ENCODE assay signal across 8 cellular contexts in the genomic region with DNA sequence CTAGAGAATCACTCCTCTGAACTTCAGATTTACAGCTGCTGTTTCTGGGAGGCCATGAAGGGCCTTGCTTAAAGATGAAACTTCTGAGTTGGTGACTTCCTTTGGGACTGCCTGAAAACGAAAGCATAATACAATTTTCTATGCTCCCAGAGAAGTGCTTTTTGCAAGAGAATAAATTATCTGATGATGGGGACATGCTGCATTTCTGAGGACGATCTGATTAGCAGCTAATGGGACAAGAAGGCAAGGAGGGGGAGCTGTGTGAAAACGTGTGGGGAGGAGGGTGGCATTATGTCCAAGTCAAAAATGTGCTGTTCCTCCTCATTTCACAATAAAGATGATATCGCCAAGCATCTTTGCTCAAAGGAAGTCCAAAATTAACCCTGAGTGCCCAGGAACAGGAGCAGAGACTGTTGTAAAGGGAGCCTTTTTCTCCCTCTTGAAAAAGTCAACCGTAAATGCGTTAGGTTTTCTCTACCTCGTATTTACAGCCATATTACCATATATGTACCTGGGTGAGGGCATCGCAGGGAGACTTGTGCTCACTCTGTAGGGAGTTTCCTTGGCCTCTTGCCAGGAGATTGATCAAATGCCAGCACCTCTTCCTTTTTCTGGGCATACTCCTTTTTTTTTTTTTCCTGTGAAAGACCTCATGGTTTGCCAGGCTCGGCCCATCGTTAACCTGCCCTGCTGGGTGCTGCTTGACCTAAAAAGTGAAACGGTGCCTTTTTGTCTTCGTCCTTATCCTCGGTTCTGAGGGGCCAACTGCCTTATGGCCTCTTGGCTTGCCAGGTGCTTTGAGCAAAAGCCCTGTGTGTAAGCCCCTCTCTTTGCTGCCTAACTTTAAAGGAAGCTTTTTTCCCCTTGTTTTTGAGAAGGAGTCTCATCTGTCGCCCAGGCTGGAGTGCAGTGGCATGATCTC. TPM values are rescaled to one million over a fixed set of nuclear protein-coding genes. Genes with fewer than 3 reads are reported as not detected.
DNase-seq lines count a peak whose midpoint lies in the region; ATAC-seq and TF ChIP-seq lines count a peak whose summit lies in the region.

No MANE protein-coding gene starts in this region.

- peak; percentile 66 for ATAC-seq in activated CD8-positive, alpha-beta T cell treated with anti-CD3 and anti-CD28 coated beads for 36 hours
- peak; percentile 38 to 65 for ATAC-seq in left cardiac atrium
- no peak for ATAC-seq in GM21447 (IDR thresholded peaks at IDR 0.05; ENCODE audit: unreplicated experiment)

- H3K27me3 ChIP-seq in BLaER1 (no peaks in the 10 kb centered on the region), testis (no peaks in the 10 kb centered on the region)

- no peaks in the 10 kb centered on the region for H3K27me3 Mint-ChIP-seq in activated CD8-positive, alpha-beta T cell treated with anti-CD3 and anti-CD28 coated beads for 36 hours

- H3K4me3 Mint-ChIP-seq in activated CD8-positive, alpha-beta T cell treated with anti-CD3 and anti-CD28 coated beads for 36 hours = peak overlapping the region; percentile 77

- H3K9me3 ChIP-seq in BLaER1 (no peaks in the 10 kb centered on the region), testis (no peaks in the 10 kb centered on the region)

- peaks cover 29% of the 10 kb centered on the region for H3K36me3 Mint-ChIP-seq in activated CD8-positive, alpha-beta T cell treated with anti-CD3 and anti-CD28 coated beads for 36 hours (ENCODE audit: low read depth)

- TF ChIP-seq POLR2A in testis (IDR thresholded peaks at IDR 0.05) = no peak

- peak overlapping the region; percentile 58 for H3K9ac ChIP-seq in BLaER1

- intact Hi-C loops in activated CD8-positive, alpha-beta T cell treated with anti-CD3 and anti-CD28 coated beads for 36 hours (cut with micrococcal nuclease) = no loop called here
- intact Hi-C loops in left cardiac atrium (cut with DNase I) = no loop called here
- intact Hi-C loops in testis (cut with DNase I; ENCODE audit: low total_unique reads) = no loop called here

- H3K4me3 ChIP-seq in BLaER1 (peak overlapping the region; percentile 46), testis (no peak overlapping the region)

- H3K4me2 ChIP-seq in BLaER1 = peak overlapping the region; percentile 74

- no peaks in the 10 kb centered on the region for H3K9me3 Mint-ChIP-seq in activated CD8-positive, alpha-beta T cell treated with anti-CD3 and anti-CD28 coated beads for 36 hours

- peak overlapping the region; percentile 92 for H3K27ac Mint-ChIP-seq in activated CD8-positive, alpha-beta T cell treated with anti-CD3 and anti-CD28 coated beads for 36 hours

- H3K27ac ChIP-seq in BLaER1 = peak overlapping the region; percentile 55
- H3K27ac ChIP-seq in testis = peak overlapping the region; percentile 23 to 71

- CTCF ChIA-PET in activated CD8-positive, alpha-beta T cell treated with anti-CD3 and anti-CD28 coated beads for 36 hours (lab: Charles Lee) = interaction anchor here (1.2 to 3.3 kb wide), 3 partner anchors 10 to 129 kb away, joined by 3 to 13 read pairs (median 9); partner anchors contain the start of gene ITPR1

- no peak for TF ChIP-seq CTCF in activated CD8-positive, alpha-beta T cell treated with anti-CD3 and anti-CD28 coated beads for 36 hours (IDR thresholded peaks at IDR 0.05)
- TF ChIP-seq CTCF in testis (IDR thresholded peaks at IDR 0.05) = no peak

- H4K20me1 ChIP-seq in BLaER1 = no peaks in the 10 kb centered on the region

- peaks cover 30% of the 10 kb centered on the region for H3K36me3 ChIP-seq in BLaER1
- no peaks in the 10 kb centered on the region for H3K36me3 ChIP-seq in testis (ENCODE audit: low read depth, missing control alignments)

- H3K4me1 Mint-ChIP-seq in activated CD8-positive, alpha-beta T cell treated with anti-CD3 and anti-CD28 coated beads for 36 hours (ENCODE audit: low read depth) = peaks cover 60% of the 10 kb centered on the region

- H3K4me1 ChIP-seq in BLaER1 (peaks cover 45% of the 10 kb centered on the region), testis (peaks cover 48% of the 10 kb centered on the region)

- 23 to 40% methylated on average over 13 to 14 of the region's 14 CpGs for WGBS in testis, 2 donors

- POLR2A ChIA-PET in activated CD8-positive, alpha-beta T cell treated with anti-CD3 and anti-CD28 coated beads for 36 hours (lab: Charles Lee) = interaction anchor here (0.6 to 6.9 kb wide), 5 partner anchors 10 to 990 kb away, joined by 3 to 73 read pairs (median 7); partner anchors contain the start of genes ITPR1 and SUMF1

- peak; percentile 21 to 42 for DNase-seq in Kasumi-1 (lab: John Stamatoyannopoulos, UW)
- peak; percentile 45 for DNase-seq in activated CD8-positive, alpha-beta T cell treated with anti-CD3 and anti-CD28 coated beads for 36 hours
- DNase-seq in left cardiac atrium = no peak
- peak; percentile 77 for DNase-seq in testis
- no peak for DNase-seq in iPS-NIHi7 (ENCODE audit: extremely low spot score)
- DNase-seq in medulla oblongata (ENCODE audit: extremely low spot score) = no peak

RNA-seq across cellular contexts. Expression of gene ITPR1, which starts 11.5 kb away (rescaled TPM):
- total RNA-seq in activated CD8-positive, alpha-beta T cell treated with anti-CD3 and anti-CD28 coated beads for 36 hours = 10 to 100 TPM; 93.9 to 98.2 TPM
- total RNA-seq in left cardiac atrium = 10 to 100 TPM; 36.8 to 43.8 TPM
- total RNA-seq in testis = 100 to 1,000 TPM in 1 of 2 donors, 10 to 100 TPM in 1; 59.7 to 129 TPM
- 26.5 TPM for polyA plus RNA-seq in testis (ENCODE audit: insufficient read depth, low read depth, low replicate concordance)

RNA-seq across cellular contexts. Expression of gene SUMF1, which starts 37.5 kb away (rescaled TPM):
- total RNA-seq in activated CD8-positive, alpha-beta T cell treated with anti-CD3 and anti-CD28 coated beads for 36 hours = 1 to 10 TPM; 6.4 to 6.6 TPM
- 10 to 100 TPM; 12.0 to 13.0 TPM for total RNA-seq in left cardiac atrium
- total RNA-seq in testis = 10 to 100 TPM; 27.6 to 42.6 TPM
- polyA plus RNA-seq in testis (ENCODE audit: insufficient read depth, low read depth, low replicate concordance) = 18.8 TPM

Comparison
In these comparisons a context has a peak if more than half of its experiments do, and no peak if none do; other contexts are left out.
1. DNase-seq: peak in Kasumi-1 (2 of 2), activated CD8-positive, alpha-beta T cell treated with anti-CD3 and anti-CD28 coated beads for 36 hours (single experiment) and testis (single experiment); none in left cardiac atrium (single experiment), iPS-NIHi7 (single experiment) and medulla oblongata (single experiment).